Comparison of ENCODE assay signal across 11 cellular contexts in genomic region chr16:87252269-87252970, GRCh38.
"Had no signal": no experiment of that assay in that cellular context is flagged by ENCODE, and none has a peak within 500 bp of the region (broad histone marks: within the 10 kb centered on the region; RNA-seq: fewer than 3 reads in every experiment).

No MANE protein-coding gene starts in this region.

- H3K4me3 Mint-ChIP-seq: dendritic cell treated with granulocyte-macrophage colony-stimulating factor and Interleukin-4, amounts not matched to agents 40 ng/mL and 50 ng/mL, for 4 days; mesothelial cell of epicardium; neural crest cell; T-helper 1 cell treated with Interleukin-12 subunit alpha and Interleukin-12 subunit beta and Interleukin-4 antibody, amounts not matched to agents 30 μg/mL and 1 μg/mL, for 36 hours; WTC11 had no signal

- H3K9ac ChIP-seq: parathyroid adenoma had no signal

- H3K79me2 ChIP-seq: hepatocyte, parathyroid adenoma had no signal

- H3K36me3 Mint-ChIP-seq: activated naive CD4-positive, alpha-beta T cell treated with anti-CD3 and anti-CD28 coated beads, Interleukin-2, amount 50 U/mL, for 72 hours; mesothelial cell of epicardium; WTC11 had no signal

- H3K9me3 ChIP-seq: tibial artery had no signal

- H2AFZ ChIP-seq: hepatocyte, parathyroid adenoma had no signal

- H3K27me3 ChIP-seq: hepatocyte, tibial artery had no signal

- H3K27ac ChIP-seq: hepatocyte, parathyroid adenoma, tibial artery had no signal

- H3K9me3 Mint-ChIP-seq: activated naive CD4-positive, alpha-beta T cell treated with anti-CD3 and anti-CD28 coated beads, Interleukin-2, amount 50 U/mL, for 72 hours; dendritic cell treated with granulocyte-macrophage colony-stimulating factor and Interleukin-4, amounts not matched to agents 40 ng/mL and 50 ng/mL, for 4 days; mesothelial cell of epicardium; neural crest cell; T-helper 1 cell treated with Interleukin-12 subunit alpha and Interleukin-12 subunit beta and Interleukin-4 antibody, amounts not matched to agents 30 μg/mL and 1 μg/mL, for 36 hours had no signal

- H3K4me3 ChIP-seq: hepatocyte, tibial artery had no signal

- H3K4me2 ChIP-seq: hepatocyte had no signal

- H3K4me1 ChIP-seq: parathyroid adenoma, tibial artery had no signal

- H3K27ac Mint-ChIP-seq: activated naive CD4-positive, alpha-beta T cell treated with anti-CD3 and anti-CD28 coated beads, Interleukin-2, amount 50 U/mL, for 72 hours; dendritic cell treated with granulocyte-macrophage colony-stimulating factor and Interleukin-4, amounts not matched to agents 40 ng/mL and 50 ng/mL, for 4 days; mesothelial cell of epicardium; T-helper 1 cell treated with Interleukin-12 subunit alpha and Interleukin-12 subunit beta and Interleukin-4 antibody, amounts not matched to agents 30 μg/mL and 1 μg/mL, for 36 hours; WTC11 had no signal

- H3K4me1 Mint-ChIP-seq: mesothelial cell of epicardium, WTC11 had no signal

- DNase-seq: cerebellar nuclear complex, erythroblast had no signal

- H3K36me3 ChIP-seq: tibial artery had no signal
